Comparison of ENCODE assay signal across 8 cellular contexts in the genomic region with DNA sequence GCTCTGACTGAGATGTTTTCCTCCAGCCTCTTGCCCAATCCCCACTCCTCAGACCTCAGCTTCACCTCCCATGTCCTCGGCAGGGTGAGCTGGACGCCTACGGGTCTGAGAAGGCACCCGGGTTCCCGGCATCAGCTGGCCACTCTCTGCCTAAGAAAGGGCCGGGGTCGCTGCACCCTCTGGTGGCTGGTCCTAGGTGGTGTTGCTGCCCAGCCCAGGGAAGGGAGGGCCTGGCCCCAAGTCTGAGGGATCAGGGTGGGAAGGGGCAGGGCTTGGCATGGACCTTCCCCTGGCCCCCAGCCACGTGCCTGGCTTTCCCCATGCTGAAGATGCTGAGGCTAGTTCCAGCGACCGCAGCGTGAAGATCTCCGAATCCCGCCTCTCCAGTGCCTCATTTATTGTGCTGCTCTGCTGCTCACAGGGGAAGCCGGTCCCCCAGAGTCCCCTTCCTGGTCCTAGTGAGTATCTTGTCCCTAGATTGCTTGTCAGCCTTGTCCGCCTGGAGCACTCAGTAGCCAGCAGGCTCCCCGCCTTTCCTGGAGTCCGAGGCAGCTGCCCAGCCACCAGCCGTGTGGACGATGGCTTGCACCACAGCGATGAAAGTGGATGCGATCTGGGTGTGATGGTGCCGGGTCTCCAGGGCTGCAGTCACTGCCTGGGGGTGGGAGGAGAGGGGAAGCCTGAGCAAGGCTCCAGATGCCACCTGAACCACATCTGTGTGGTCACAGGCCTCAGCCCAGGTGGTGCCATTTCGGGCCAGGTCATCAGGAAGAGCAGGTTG. TPM values are rescaled to one million over a fixed set of nuclear protein-coding genes. Genes with fewer than 3 reads are reported as not detected.
DNase-seq lines count a peak whose midpoint lies in the region; ATAC-seq and TF ChIP-seq lines count a peak whose summit lies in the region.

No MANE protein-coding gene starts in this region.

- no peaks in the 10 kb centered on the region for H3K9me3 ChIP-seq in ascending aorta
- no peaks in the 10 kb centered on the region for H3K9me3 ChIP-seq in left ventricle myocardium inferior (replicated peaks)
- no peaks in the 10 kb centered on the region for H3K9me3 ChIP-seq in psoas muscle

- peak; percentile 82 to 98 (median 92) for TF ChIP-seq CTCF in ascending aorta (IDR thresholded peaks at IDR 0.05)
- TF ChIP-seq CTCF in left ventricle myocardium inferior (IDR thresholded peaks at IDR 0.05; ENCODE audit: borderline replicate concordance): peak; percentile 89
- peak; percentile 73 for TF ChIP-seq CTCF in psoas muscle (IDR thresholded peaks at IDR 0.05)

- DNase-seq in DMS79 treated with DMSO at 0.1 percent for 48 hours (lab: John Stamatoyannopoulos, UW) (peak; percentile 13), HuH-7.5 (ENCODE audit: low spot score) (peak; percentile 96), SKM-1 (lab: John Stamatoyannopoulos, UW; ENCODE audit: unreplicated experiment) (peak; percentile 52), ascending aorta (ENCODE audit: low spot score in 2 of 2) (peak; percentile 82 to 97), left ventricle myocardium inferior (peak; percentile 89), psoas muscle (peak; percentile 93 to 95)

- ATAC-seq in psoas muscle (peak; percentile 95 to 99 (median 97)), HG02763 (IDR thresholded peaks at IDR 0.05; ENCODE audit: unreplicated experiment) (no peak), HG03342 (IDR thresholded peaks at IDR 0.05; ENCODE audit: unreplicated experiment) (no peak)

- no peak overlapping the region for H3K4me3 ChIP-seq in ascending aorta
- peak overlapping the region; percentile 41 for H3K4me3 ChIP-seq in left ventricle myocardium inferior
- no peak overlapping the region for H3K4me3 ChIP-seq in psoas muscle

- 11 to 25% (median 12%) methylated on average over 22 to 23 of the region's 23 CpGs for whole genome bisulfite sequencing in psoas muscle, 3 donors

- peak overlapping the region; percentile 92 to 93 for H3K27ac ChIP-seq in ascending aorta
- peak overlapping the region; percentile 97 for H3K27ac ChIP-seq in left ventricle myocardium inferior (replicated peaks)
- H3K27ac ChIP-seq in psoas muscle: peak overlapping the region; percentile 30

- no peaks in the 10 kb centered on the region for H3K27me3 ChIP-seq in ascending aorta
- no peaks in the 10 kb centered on the region for H3K27me3 ChIP-seq in left ventricle myocardium inferior (ENCODE audit: low read depth)
- no peaks in the 10 kb centered on the region for H3K27me3 ChIP-seq in psoas muscle (ENCODE audit: insufficient read depth in 3 of 3, low read length in 2 of 3)

- intact Hi-C loops in ascending aorta (cut with DNase I): loop anchor here (1.0 to 10.0 kb wide), 3 partner anchors 40 to 143 kb away; no protein-coding TSS in a partner anchor
- intact Hi-C loops in left ventricle myocardium inferior (cut with micrococcal nuclease): loop anchor here (5.0 kb wide), 1 partner anchor 55 kb away; no protein-coding TSS in a partner anchor
- intact Hi-C loops in psoas muscle (cut with DNase I): loop anchor here (5.0 to 10.0 kb wide), 3 partner anchors 55 to 143 kb away; no protein-coding TSS in a partner anchor

- H3K4me1 ChIP-seq in ascending aorta: peaks cover 18 to 34% of the 10 kb centered on the region in 2 donors
- peaks cover 39% of the 10 kb centered on the region for H3K4me1 ChIP-seq in left ventricle myocardium inferior
- peaks cover 4% of the 10 kb centered on the region for H3K4me1 ChIP-seq in psoas muscle

- H3K36me3 ChIP-seq in ascending aorta (no peaks in the 10 kb centered on the region), left ventricle myocardium inferior (no peaks in the 10 kb centered on the region), psoas muscle (ENCODE audit: insufficient read depth in 1 of 2, low read depth in 1 of 2) (no peaks in the 10 kb centered on the region)

RNA-seq across cellular contexts. Expression of gene GGT5, which starts 2.9 kb away (rescaled TPM):
- 238 TPM for total RNA-seq in ascending aorta
- total RNA-seq in left ventricle myocardium inferior: 21.1 TPM
- total RNA-seq in psoas muscle: 10 to 100 TPM in 2 of 4 donors, 1 to 10 TPM in 2; 7.3 to 11.3 (median 9.0) TPM
- 10 to 100 TPM in 1 of 3 donors, 1 to 10 TPM in 2; 9.3 to 13.7 (median 9.8) TPM for polyA plus RNA-seq in psoas muscle

RNA-seq across cellular contexts. Expression of gene SPECC1L, which starts 22.9 kb away (rescaled TPM):
- 66.9 TPM for total RNA-seq in ascending aorta
- 51.9 TPM for total RNA-seq in left ventricle myocardium inferior
- total RNA-seq in psoas muscle: 10 to 100 TPM; 23.6 to 29.9 (median 28.5) TPM
- polyA plus RNA-seq in psoas muscle: 10 to 100 TPM in 1 of 3 donors, 1 to 10 TPM in 2; 6.8 to 17.6 (median 7.8) TPM

Comparison
In these comparisons a context has a peak if more than half of its experiments do, and no peak if none do; other contexts are left out.
1. DNase-seq: peak in every context shown above with its lines; median percentile 96 in HuH-7.5; 94 in psoas muscle; 90 in ascending aorta; 89 in left ventricle myocardium inferior; 52 in SKM-1; 13 in DMS79 treated with DMSO at 0.1 percent for 48 hours.
2. H3K27ac ChIP-seq: peak in every context shown above with its lines; median percentile 97 in left ventricle myocardium inferior; 92 in ascending aorta; 30 in psoas muscle.
3. ATAC-seq: peak in psoas muscle (4 of 4); none in HG02763 (single experiment) and HG03342 (single experiment).
4. RNA of gene GGT5, which starts 2.9 kb away (total RNA-seq): 238 TPM in ascending aorta (single experiment); 21.1 TPM in left ventricle myocardium inferior (single experiment) and 7.3 to 11.3 TPM in psoas muscle; every median in the first group is over 10 times any median in the second.
5. Peak in every context shown above with its lines, with median percentiles within 50 percentile points of each other: CTCF ChIP-seq.